In the genomic region with DNA sequence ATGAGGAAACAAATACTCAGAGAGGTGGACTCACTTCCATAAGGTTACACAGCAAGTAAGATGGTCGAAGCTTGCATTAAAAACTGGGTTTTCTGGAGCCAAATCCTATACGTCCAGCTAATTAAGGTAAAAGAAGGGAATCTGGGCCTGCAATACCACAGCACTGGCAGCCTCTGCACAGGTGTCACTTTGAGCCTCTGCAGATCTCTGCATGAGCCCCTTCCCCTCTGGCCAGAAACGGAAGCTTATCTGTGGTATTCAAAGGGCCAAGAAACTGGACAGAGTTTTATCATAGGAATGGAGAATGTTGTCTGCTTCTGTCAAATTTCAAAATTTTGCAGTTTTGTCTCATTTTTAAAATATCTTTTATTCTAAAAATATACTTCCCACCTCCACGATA, we compare ENCODE assay signal across 6 cellular contexts.
"Had no signal": no experiment of that assay in that cellular context is flagged by ENCODE, and none has a peak within 500 bp of the region (broad histone marks: within the 10 kb centered on the region; RNA-seq: fewer than 3 reads in every experiment).

No MANE protein-coding gene starts in this region.

- DNase-seq: H9, HCEC 1CT, IMR-90, KG1 had no signal

- ATAC-seq: GM23338, K562 had no signal
